ENCODE assay signal across 1 cellular context in the genomic region with DNA sequence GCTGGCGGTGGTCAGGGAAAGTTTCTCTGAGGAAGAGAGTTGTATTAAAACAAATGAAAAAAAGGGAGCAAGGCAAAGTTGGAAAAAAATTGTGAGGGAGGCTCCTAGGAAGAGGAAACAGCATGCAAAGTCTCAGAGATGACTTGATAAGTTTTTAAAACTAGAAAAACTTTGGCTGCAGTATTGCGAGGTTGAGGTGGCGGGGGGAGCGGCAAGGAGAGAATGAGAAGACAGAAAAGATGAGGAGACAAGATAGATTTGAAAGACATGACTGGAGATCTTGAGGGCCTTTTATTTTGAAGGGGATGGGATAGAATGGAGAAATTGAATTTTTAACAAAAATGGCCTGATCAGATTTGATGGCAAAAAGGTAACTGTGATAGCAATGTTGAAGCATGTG.
TF ChIP-seq lines count a peak whose summit lies in the region.

No MANE protein-coding gene starts in this region.

TF ChIP-seq in K562, 482 proteins besides CTCF, POLR2A, EP300 and RAD21 (continued from another document and continues in another):
- TF ChIP-seq ZNF77 (CRISPR knock-in tag; IDR thresholded peaks at IDR 0.05) (no peak), NR3C1 (CRISPR knock-in tag; IDR thresholded peaks at IDR 0.05) (no peak), LCOR (CRISPR knock-in tag; IDR thresholded peaks at IDR 0.05) (no peak), SUPT5H (IDR thresholded peaks at IDR 0.05) (no peak), CREM (IDR thresholded peaks at IDR 0.05; ENCODE audit: low read depth) (no peak), ZNF384 (IDR thresholded peaks at IDR 0.05; ENCODE audit: low read depth, low read length) (no peak), GATA2 (CRISPR knock-in tag; IDR thresholded peaks at IDR 0.05) (peak; percentile 48), NBN (IDR thresholded peaks at IDR 0.05; ENCODE audit: low read depth) (0 out of 2 replicates have a peak, but pooled peaks have one; percentile 45), TARDBP (IDR thresholded peaks at IDR 0.05) (no peak), HOXB6 (CRISPR knock-in tag; IDR thresholded peaks at IDR 0.05; ENCODE audit: borderline replicate concordance) (no peak), HDAC8 (tag; IDR thresholded peaks at IDR 0.05) (no peak), BDP1 (IDR thresholded peaks at IDR 0.05; ENCODE audit: insufficient read depth, insufficient read length) (no peak), HLTF (IDR thresholded peaks at IDR 0.05) (no peak), KAT2B (IDR thresholded peaks at IDR 0.05; ENCODE audit: low read depth, low read length) (no peak), PHF21A (IDR thresholded peaks at IDR 0.05; ENCODE audit: borderline replicate concordance, low read depth) (no peak), ZNF76 (CRISPR knock-in tag; IDR thresholded peaks at IDR 0.05; ENCODE audit: borderline replicate concordance) (no peak), CTBP1 (IDR thresholded peaks at IDR 0.05; ENCODE audit: borderline replicate concordance) (peak; percentile 27; the same call in 1 of the 2 replicates), RCOR1 (IDR thresholded peaks at IDR 0.05; ENCODE audit: borderline replicate concordance in 1 of 2, low read depth in 2 of 2, low read length in 2 of 2) (0 out of 4 replicates have a peak, but pooled peaks of 1 of the 2 experiments have one; percentile 13), ZNF589 (CRISPR knock-in tag; IDR thresholded peaks at IDR 0.05; ENCODE audit: low read depth) (no peak), DACH1 (IDR thresholded peaks at IDR 0.05; ENCODE audit: partially characterized antibody) (no peak), NFIX (CRISPR knock-in tag; IDR thresholded peaks at IDR 0.05; ENCODE audit: low read depth) (no peak), LEF1 (IDR thresholded peaks at IDR 0.05) (no peak), NFE2 (IDR thresholded peaks at IDR 0.05; ENCODE audit: low read depth) (peak; percentile 52; the same call in 1 of the 2 replicates), DMBX1 (CRISPR knock-in tag; IDR thresholded peaks at IDR 0.05; ENCODE audit: borderline replicate concordance) (no peak), MAFF (IDR thresholded peaks at IDR 0.05; ENCODE audit: low read length) (no peak), ZNF695 (CRISPR knock-in tag; IDR thresholded peaks at IDR 0.05) (no peak), EP400 (IDR thresholded peaks at IDR 0.05) (peak; percentile 27; the same call in 1 of the 2 replicates), CBFA2T3 (IDR thresholded peaks at IDR 0.05) (no peak), ZNF830 (CRISPR knock-in tag; IDR thresholded peaks at IDR 0.05) (no peak), ARID1B (IDR thresholded peaks at IDR 0.05) (peak; percentile 23; the same call in 1 of the 2 replicates), ZNF444 (CRISPR knock-in tag; IDR thresholded peaks at IDR 0.05) (no peak), ILK (tag; IDR thresholded peaks at IDR 0.05; ENCODE audit: borderline replicate concordance, low read depth) (no peak), C11orf30 (IDR thresholded peaks at IDR 0.05; ENCODE audit: low read depth) (peak; percentile 34; the same call in 1 of the 2 replicates), ARNT (IDR thresholded peaks at IDR 0.05) (0 out of 4 replicates have a peak, but pooled peaks of 1 of the 2 experiments have one; percentile 25), NR1H2 (CRISPR knock-in tag; IDR thresholded peaks at IDR 0.05) (no peak), SAP30 (IDR thresholded peaks at IDR 0.05; ENCODE audit: borderline replicate concordance, insufficient read depth, low read depth, low read length, poor library complexity, severe bottlenecking) (no peak), SMARCB1 (IDR thresholded peaks at IDR 0.05; ENCODE audit: insufficient read length, low read depth) (no peak), HMG20A (CRISPR knock-in tag; conservative IDR thresholded peaks at IDR 0.05) (no peak), E2F3 (CRISPR knock-in tag; IDR thresholded peaks at IDR 0.05) (no peak), SMAD1 (IDR thresholded peaks at IDR 0.05; ENCODE audit: low read depth, low read length, partially characterized antibody) (no peak), RAD51 (IDR thresholded peaks at IDR 0.05; ENCODE audit: borderline replicate concordance, low read depth) (no peak), CBFA2T2 (conservative IDR thresholded peaks at IDR 0.05) (no peak), YY1 (IDR thresholded peaks at IDR 0.05; ENCODE audit: borderline replicate concordance in 1 of 3, control insufficient read depth in 1 of 3, extremely low read depth in 1 of 3, insufficient read depth in 3 of 3, insufficient read length in 1 of 3, insufficient replicate concordance in 2 of 3, low read depth in 1 of 3, low read length in 2 of 3) (no peak), ELF2 (CRISPR knock-in tag; IDR thresholded peaks at IDR 0.05) (no peak), SRSF9 (IDR thresholded peaks at IDR 0.05; ENCODE audit: borderline replicate concordance, low read depth, low read length) (no peak)
- TF ChIP-seq, protein P1, sequence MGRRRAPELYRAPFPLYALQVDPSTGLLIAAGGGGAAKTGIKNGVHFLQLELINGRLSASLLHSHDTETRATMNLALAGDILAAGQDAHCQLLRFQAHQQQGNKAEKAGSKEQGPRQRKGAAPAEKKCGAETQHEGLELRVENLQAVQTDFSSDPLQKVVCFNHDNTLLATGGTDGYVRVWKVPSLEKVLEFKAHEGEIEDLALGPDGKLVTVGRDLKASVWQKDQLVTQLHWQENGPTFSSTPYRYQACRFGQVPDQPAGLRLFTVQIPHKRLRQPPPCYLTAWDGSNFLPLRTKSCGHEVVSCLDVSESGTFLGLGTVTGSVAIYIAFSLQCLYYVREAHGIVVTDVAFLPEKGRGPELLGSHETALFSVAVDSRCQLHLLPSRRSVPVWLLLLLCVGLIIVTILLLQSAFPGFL (CRISPR knock-in tag; IDR thresholded peaks at IDR 0.05) = no peak
- TF ChIP-seq, protein P2, sequence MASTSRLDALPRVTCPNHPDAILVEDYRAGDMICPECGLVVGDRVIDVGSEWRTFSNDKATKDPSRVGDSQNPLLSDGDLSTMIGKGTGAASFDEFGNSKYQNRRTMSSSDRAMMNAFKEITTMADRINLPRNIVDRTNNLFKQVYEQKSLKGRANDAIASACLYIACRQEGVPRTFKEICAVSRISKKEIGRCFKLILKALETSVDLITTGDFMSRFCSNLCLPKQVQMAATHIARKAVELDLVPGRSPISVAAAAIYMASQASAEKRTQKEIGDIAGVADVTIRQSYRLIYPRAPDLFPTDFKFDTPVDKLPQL (IDR thresholded peaks at IDR 0.05; ENCODE audit: extremely low read depth, insufficient read length) = no peak
- TF ChIP-seq, protein P3, sequence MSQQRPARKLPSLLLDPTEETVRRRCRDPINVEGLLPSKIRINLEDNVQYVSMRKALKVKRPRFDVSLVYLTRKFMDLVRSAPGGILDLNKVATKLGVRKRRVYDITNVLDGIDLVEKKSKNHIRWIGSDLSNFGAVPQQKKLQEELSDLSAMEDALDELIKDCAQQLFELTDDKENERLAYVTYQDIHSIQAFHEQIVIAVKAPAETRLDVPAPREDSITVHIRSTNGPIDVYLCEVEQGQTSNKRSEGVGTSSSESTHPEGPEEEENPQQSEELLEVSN (IDR thresholded peaks at IDR 0.05; ENCODE audit: borderline replicate concordance in 1 of 2, extremely low read depth in 1 of 2, insufficient read depth in 1 of 2, insufficient read length in 1 of 2, low read depth in 1 of 2, low read length in 1 of 2, poor library complexity in 1 of 2, severe bottlenecking in 1 of 2) = no peak
- TF ChIP-seq, protein P4, sequence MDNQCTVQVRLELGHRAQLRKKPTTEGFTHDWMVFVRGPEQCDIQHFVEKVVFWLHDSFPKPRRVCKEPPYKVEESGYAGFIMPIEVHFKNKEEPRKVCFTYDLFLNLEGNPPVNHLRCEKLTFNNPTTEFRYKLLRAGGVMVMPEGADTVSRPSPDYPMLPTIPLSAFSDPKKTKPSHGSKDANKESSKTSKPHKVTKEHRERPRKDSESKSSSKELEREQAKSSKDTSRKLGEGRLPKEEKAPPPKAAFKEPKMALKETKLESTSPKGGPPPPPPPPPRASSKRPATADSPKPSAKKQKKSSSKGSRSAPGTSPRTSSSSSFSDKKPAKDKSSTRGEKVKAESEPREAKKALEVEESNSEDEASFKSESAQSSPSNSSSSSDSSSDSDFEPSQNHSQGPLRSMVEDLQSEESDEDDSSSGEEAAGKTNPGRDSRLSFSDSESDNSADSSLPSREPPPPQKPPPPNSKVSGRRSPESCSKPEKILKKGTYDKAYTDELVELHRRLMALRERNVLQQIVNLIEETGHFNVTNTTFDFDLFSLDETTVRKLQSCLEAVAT (IDR thresholded peaks at IDR 0.05) = 0 out of 4 replicates have a peak, but pooled peaks of 1 of the 2 experiments have one; percentile 14
- TF ChIP-seq, protein P5, sequence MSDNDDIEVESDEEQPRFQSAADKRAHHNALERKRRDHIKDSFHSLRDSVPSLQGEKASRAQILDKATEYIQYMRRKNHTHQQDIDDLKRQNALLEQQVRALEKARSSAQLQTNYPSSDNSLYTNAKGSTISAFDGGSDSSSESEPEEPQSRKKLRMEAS (CRISPR knock-in tag; IDR thresholded peaks at IDR 0.05) = no peak
- TF ChIP-seq, protein P6, sequence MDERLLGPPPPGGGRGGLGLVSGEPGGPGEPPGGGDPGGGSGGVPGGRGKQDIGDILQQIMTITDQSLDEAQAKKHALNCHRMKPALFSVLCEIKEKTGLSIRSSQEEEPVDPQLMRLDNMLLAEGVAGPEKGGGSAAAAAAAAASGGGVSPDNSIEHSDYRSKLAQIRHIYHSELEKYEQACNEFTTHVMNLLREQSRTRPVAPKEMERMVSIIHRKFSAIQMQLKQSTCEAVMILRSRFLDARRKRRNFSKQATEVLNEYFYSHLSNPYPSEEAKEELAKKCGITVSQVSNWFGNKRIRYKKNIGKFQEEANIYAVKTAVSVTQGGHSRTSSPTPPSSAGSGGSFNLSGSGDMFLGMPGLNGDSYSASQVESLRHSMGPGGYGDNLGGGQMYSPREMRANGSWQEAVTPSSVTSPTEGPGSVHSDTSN (CRISPR knock-in tag; IDR thresholded peaks at IDR 0.05; ENCODE audit: low read depth) = no peak
- TF ChIP-seq, protein P6 (tag; conservative IDR thresholded peaks at IDR 0.05; ENCODE audit: low read depth) = no peak; the same call in 1 of the 2 replicates
- TF ChIP-seq, protein P7, sequence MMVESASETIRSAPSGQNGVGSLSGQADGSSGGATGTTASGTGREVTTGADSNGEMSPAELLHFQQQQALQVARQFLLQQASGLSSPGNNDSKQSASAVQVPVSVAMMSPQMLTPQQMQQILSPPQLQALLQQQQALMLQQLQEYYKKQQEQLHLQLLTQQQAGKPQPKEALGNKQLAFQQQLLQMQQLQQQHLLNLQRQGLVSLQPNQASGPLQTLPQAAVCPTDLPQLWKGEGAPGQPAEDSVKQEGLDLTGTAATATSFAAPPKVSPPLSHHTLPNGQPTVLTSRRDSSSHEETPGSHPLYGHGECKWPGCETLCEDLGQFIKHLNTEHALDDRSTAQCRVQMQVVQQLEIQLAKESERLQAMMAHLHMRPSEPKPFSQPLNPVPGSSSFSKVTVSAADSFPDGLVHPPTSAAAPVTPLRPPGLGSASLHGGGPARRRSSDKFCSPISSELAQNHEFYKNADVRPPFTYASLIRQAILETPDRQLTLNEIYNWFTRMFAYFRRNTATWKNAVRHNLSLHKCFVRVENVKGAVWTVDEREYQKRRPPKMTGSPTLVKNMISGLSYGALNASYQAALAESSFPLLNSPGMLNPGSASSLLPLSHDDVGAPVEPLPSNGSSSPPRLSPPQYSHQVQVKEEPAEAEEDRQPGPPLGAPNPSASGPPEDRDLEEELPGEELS (CRISPR knock-in tag; IDR thresholded peaks at IDR 0.05; ENCODE audit: borderline replicate concordance) = no peak
- TF ChIP-seq, protein P8, sequence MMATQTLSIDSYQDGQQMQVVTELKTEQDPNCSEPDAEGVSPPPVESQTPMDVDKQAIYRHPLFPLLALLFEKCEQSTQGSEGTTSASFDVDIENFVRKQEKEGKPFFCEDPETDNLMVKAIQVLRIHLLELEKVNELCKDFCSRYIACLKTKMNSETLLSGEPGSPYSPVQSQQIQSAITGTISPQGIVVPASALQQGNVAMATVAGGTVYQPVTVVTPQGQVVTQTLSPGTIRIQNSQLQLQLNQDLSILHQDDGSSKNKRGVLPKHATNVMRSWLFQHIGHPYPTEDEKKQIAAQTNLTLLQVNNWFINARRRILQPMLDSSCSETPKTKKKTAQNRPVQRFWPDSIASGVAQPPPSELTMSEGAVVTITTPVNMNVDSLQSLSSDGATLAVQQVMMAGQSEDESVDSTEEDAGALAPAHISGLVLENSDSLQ (IDR thresholded peaks at IDR 0.05) = peak; percentile 36; the same call in 1 of the 2 replicates
- TF ChIP-seq, protein P9, sequence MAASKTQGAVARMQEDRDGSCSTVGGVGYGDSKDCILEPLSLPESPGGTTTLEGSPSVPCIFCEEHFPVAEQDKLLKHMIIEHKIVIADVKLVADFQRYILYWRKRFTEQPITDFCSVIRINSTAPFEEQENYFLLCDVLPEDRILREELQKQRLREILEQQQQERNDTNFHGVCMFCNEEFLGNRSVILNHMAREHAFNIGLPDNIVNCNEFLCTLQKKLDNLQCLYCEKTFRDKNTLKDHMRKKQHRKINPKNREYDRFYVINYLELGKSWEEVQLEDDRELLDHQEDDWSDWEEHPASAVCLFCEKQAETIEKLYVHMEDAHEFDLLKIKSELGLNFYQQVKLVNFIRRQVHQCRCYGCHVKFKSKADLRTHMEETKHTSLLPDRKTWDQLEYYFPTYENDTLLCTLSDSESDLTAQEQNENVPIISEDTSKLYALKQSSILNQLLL (CRISPR knock-in tag; IDR thresholded peaks at IDR 0.05; ENCODE audit: borderline replicate concordance) = no peak
- TF ChIP-seq, protein P10, sequence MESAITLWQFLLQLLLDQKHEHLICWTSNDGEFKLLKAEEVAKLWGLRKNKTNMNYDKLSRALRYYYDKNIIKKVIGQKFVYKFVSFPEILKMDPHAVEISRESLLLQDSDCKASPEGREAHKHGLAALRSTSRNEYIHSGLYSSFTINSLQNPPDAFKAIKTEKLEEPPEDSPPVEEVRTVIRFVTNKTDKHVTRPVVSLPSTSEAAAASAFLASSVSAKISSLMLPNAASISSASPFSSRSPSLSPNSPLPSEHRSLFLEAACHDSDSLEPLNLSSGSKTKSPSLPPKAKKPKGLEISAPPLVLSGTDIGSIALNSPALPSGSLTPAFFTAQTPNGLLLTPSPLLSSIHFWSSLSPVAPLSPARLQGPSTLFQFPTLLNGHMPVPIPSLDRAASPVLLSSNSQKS (CRISPR knock-in tag; IDR thresholded peaks at IDR 0.05) = no peak
